Comparison of ENCODE assay signal across 10 cellular contexts in genomic region chr4:38949416-38950051, GRCh38.
DNase-seq lines count a peak whose midpoint lies in the region; ATAC-seq and TF ChIP-seq lines count a peak whose summit lies in the region.
"Had no signal": no experiment of that assay in that cellular context is flagged by ENCODE, and none has a peak within 500 bp of the region (broad histone marks: within the 10 kb centered on the region; RNA-seq: fewer than 3 reads in every experiment).

No MANE protein-coding gene starts in this region.

- TF ChIP-seq CTCF in MCF 10A (IDR thresholded peaks at IDR 0.05; ENCODE audit: unreplicated experiment) (no peak), breast epithelium (IDR thresholded peaks at IDR 0.05) (no peak), fibroblast of pulmonary artery (IDR thresholded peaks at IDR 0.05; ENCODE audit: low read length, missing control alignments) (no peak), omental fat pad (IDR thresholded peaks at IDR 0.05) (no peak), mesothelial cell of epicardium (IDR thresholded peaks at IDR 0.05; ENCODE audit: unreplicated experiment) (no peak)

- POLR2A ChIA-PET in MCF 10A (lab: Yijun Ruan, JAX), result interaction anchor here (0.7 to 3.5 kb wide), 7 partner anchors 9 to 185 kb away, joined by 3 to 36 read pairs (median 4); no protein-coding TSS in a partner anchor

- H3K27ac Mint-ChIP-seq in MCF 10A (ENCODE audit: low read depth, unreplicated experiment), result peak overlapping the region; percentile 29
- H3K27ac Mint-ChIP-seq in mesothelial cell of epicardium, result no peak overlapping the region

- CTCF ChIA-PET in MCF 10A (lab: Yijun Ruan, JAX), result interaction anchor here (0.6 to 1.0 kb wide), 5 partner anchors 9 to 186 kb away, joined by 3 to 5 read pairs (median 3); no protein-coding TSS in a partner anchor

- no TSS peak for BruUV-seq in MCF 10A (replicated peaks; lab: Mats Ljungman, UMichigan)

- H3K27ac ChIP-seq in breast epithelium, result no peak overlapping the region
- H3K27ac ChIP-seq: C4-2B, left lung had no signal

- no peaks in the 10 kb centered on the region for H3K27me3 Mint-ChIP-seq in MCF 10A (ENCODE audit: insufficient read depth, unreplicated experiment)
- no peaks in the 10 kb centered on the region for H3K27me3 Mint-ChIP-seq in activated T-cell treated with anti-CD3 and anti-CD28 coated beads, Interleukin-2, amount 50 U/mL, for 4 hours (ENCODE audit: low read depth)
- peaks cover 13% of the 10 kb centered on the region for H3K27me3 Mint-ChIP-seq in mesothelial cell of epicardium (ENCODE audit: low read depth)

- no peaks in the 10 kb centered on the region for H3K27me3 ChIP-seq in breast epithelium
- H3K27me3 ChIP-seq: left lung had no signal

- no peaks in the 10 kb centered on the region for H3K9me3 ChIP-seq in breast epithelium
- H3K9me3 ChIP-seq: left lung had no signal

- ATAC-seq in activated T-cell treated with anti-CD3 and anti-CD28 coated beads, Interleukin-2, amount 50 U/mL, for 4 hours, result peak; percentile 80 to 85
- no peak for ATAC-seq in omental fat pad (ENCODE audit: low FRiP score)

- H3K9me3 Mint-ChIP-seq in MCF 10A (ENCODE audit: unreplicated experiment) (no peaks in the 10 kb centered on the region), mesothelial cell of epicardium (no peaks in the 10 kb centered on the region)
- no peaks in the 10 kb centered on the region for H3K9me3 Mint-ChIP-seq in activated T-cell treated with anti-CD3 and anti-CD28 coated beads, Interleukin-2, amount 50 U/mL, for 4 hours

- no peak for DNase-seq in MCF 10A (ENCODE audit: unreplicated experiment)
- DNase-seq in breast epithelium (ENCODE audit: low spot score in 2 of 2), result no peak
- DNase-seq in activated T-cell treated with anti-CD3 and anti-CD28 coated beads, Interleukin-2, amount 50 U/mL, for 4 hours, result no peak
- peak; percentile 43 for DNase-seq in fibroblast of pulmonary artery (ENCODE audit: low read depth)
- peak; percentile 13 for DNase-seq in superior temporal gyrus (ENCODE audit: extremely low spot score)
- no peak for DNase-seq in omental fat pad (ENCODE audit: low spot score)
- no peak for DNase-seq in COLO668 (lab: John Stamatoyannopoulos, UW; ENCODE audit: unreplicated experiment)
- no peak for DNase-seq in mesothelial cell of epicardium (ENCODE audit: low spot score in 2 of 2, unreplicated experiment in 2 of 2)
- DNase-seq: left lung had no signal

- no peak for TF ChIP-seq POLR2A in breast epithelium (IDR thresholded peaks at IDR 0.05)

- H3K4me1 ChIP-seq in breast epithelium, result no peaks in the 10 kb centered on the region
- H3K4me1 ChIP-seq: left lung had no signal

- H3K36me3 ChIP-seq in breast epithelium, result no peaks in the 10 kb centered on the region

- H3K4me1 Mint-ChIP-seq in MCF 10A (ENCODE audit: insufficient read depth, unreplicated experiment), result peaks cover 27% of the 10 kb centered on the region
- H3K4me1 Mint-ChIP-seq in activated T-cell treated with anti-CD3 and anti-CD28 coated beads, Interleukin-2, amount 50 U/mL, for 4 hours (ENCODE audit: low read depth), result peaks cover 21% of the 10 kb centered on the region
- peaks cover 4% of the 10 kb centered on the region for H3K4me1 Mint-ChIP-seq in mesothelial cell of epicardium

- intact Hi-C loops in MCF 10A (cut with micrococcal nuclease), result loop anchor here (2.0 kb wide), 2 partner anchors 95 to 185 kb away; no protein-coding TSS in a partner anchor
- intact Hi-C loops in breast epithelium (cut with DNase I; ENCODE audit: low total_unique reads), result no loop called here

- H3K4me3 Mint-ChIP-seq in MCF 10A (ENCODE audit: unreplicated experiment) (no peak overlapping the region), mesothelial cell of epicardium (no peak overlapping the region)
- no peak overlapping the region for H3K4me3 Mint-ChIP-seq in activated T-cell treated with anti-CD3 and anti-CD28 coated beads, Interleukin-2, amount 50 U/mL, for 4 hours

- H3K4me3 ChIP-seq in breast epithelium, result no peak overlapping the region
- H3K4me3 ChIP-seq in fibroblast of pulmonary artery (replicated peaks; ENCODE audit: low read depth, low read length), result no peak overlapping the region
- H3K4me3 ChIP-seq: left lung had no signal

- H3K36me3 Mint-ChIP-seq in MCF 10A (ENCODE audit: insufficient read depth, unreplicated experiment) (peaks cover 1% of the 10 kb centered on the region), mesothelial cell of epicardium (peaks cover 7% of the 10 kb centered on the region)
- H3K36me3 Mint-ChIP-seq in activated T-cell treated with anti-CD3 and anti-CD28 coated beads, Interleukin-2, amount 50 U/mL, for 4 hours (ENCODE audit: insufficient read depth), result no peaks in the 10 kb centered on the region

Comparison
In these comparisons a context has a peak if more than half of its experiments do, and no peak if none do; other contexts are left out.
1. DNase-seq: peak in fibroblast of pulmonary artery (single experiment) and superior temporal gyrus (single experiment); none in MCF 10A (single experiment), breast epithelium (0 of 2), activated T-cell treated with anti-CD3 and anti-CD28 coated beads, Interleukin-2, amount 50 U/mL, for 4 hours (single experiment), omental fat pad (single experiment), COLO668 (single experiment) and mesothelial cell of epicardium (0 of 2).